ENCODE assay signal across 17 cellular contexts in genomic region chr5:42784132-42784531, GRCh38. TPM values are rescaled to one million over a fixed set of nuclear protein-coding genes. Genes with fewer than 3 reads are reported as not detected.
DNase-seq lines count a peak whose midpoint lies in the region; ATAC-seq, FAIRE-seq and TF ChIP-seq lines count a peak whose summit lies in the region.
"Had no signal": no experiment of that assay in that cellular context is flagged by ENCODE, and none has a peak within 500 bp of the region (broad histone marks: within the 10 kb centered on the region; RNA-seq: fewer than 3 reads in every experiment).

No MANE protein-coding gene starts in this region.

- TF ChIP-seq CTCF in AG10803 (conservative IDR thresholded peaks at IDR 0.05; ENCODE audit: low read length) (no peak), astrocyte (IDR thresholded peaks at IDR 0.05; ENCODE audit: insufficient read depth, low read depth, low read length) (no peak), foreskin keratinocyte (conservative IDR thresholded peaks at IDR 0.05) (no peak), right atrium auricular region (IDR thresholded peaks at IDR 0.05) (no peak)

- H3K9me3 ChIP-seq in GM23248 (ENCODE audit: low read depth) (no peaks in the 10 kb centered on the region), astrocyte (ENCODE audit: insufficient read depth, low read depth, low read length) (peaks cover 2% of the 10 kb centered on the region), right atrium auricular region (peaks cover 0 to 33% of the 10 kb centered on the region in 2 donors)

- no peaks in the 10 kb centered on the region for H3K9me2 ChIP-seq in GM23248 (ENCODE audit: insufficient read depth)

- H3K9ac ChIP-seq in GM23248 (no peak overlapping the region), astrocyte (ENCODE audit: low read length) (no peak overlapping the region)
- H3K9ac ChIP-seq: BLaER1 treated with 17β-estradiol and CSF1 and Interleukin-3, amounts not matched to agents 10 nM and 100 nM had no signal

- peak; percentile 80 for ATAC-seq in foreskin keratinocyte
- no peak for ATAC-seq in HG03520 (IDR thresholded peaks at IDR 0.05; ENCODE audit: unreplicated experiment)
- no peak for ATAC-seq in HG02610 (IDR thresholded peaks at IDR 0.05; ENCODE audit: unreplicated experiment)

- H3F3A ChIP-seq in GM23248 (ENCODE audit: insufficient read depth): 0 out of 2 replicates have a peak, but pooled peaks cover 3% of the 10 kb centered on the region

- peaks cover 7% of the 10 kb centered on the region; the same call in 1 of the 2 replicates for H3K4me1 ChIP-seq in GM23248 (ENCODE audit: insufficient read depth)
- no peaks in the 10 kb centered on the region for H3K4me1 ChIP-seq in astrocyte (ENCODE audit: insufficient read depth, low read length)
- peaks cover 6% of the 10 kb centered on the region for H3K4me1 ChIP-seq in foreskin keratinocyte
- no peaks in the 10 kb centered on the region for H3K4me1 ChIP-seq in right atrium auricular region
- H3K4me1 ChIP-seq: BLaER1 treated with 17β-estradiol and CSF1 and Interleukin-3, amounts not matched to agents 10 nM and 100 nM had no signal

- in situ Hi-C loops in GM23248 (cut with MboI): no loop called here

- DNase-seq in AG10803 (ENCODE audit: low read depth) (peak; percentile 5), GM23248 (peak; percentile 9), astrocyte (ENCODE audit: low read depth) (peak; percentile 9), foreskin keratinocyte (peak; percentile 37 to 68), right atrium auricular region (ENCODE audit: low spot score) (no peak), NCI-H446 treated with DMSO at 0.1 percent for 48 hours (lab: John Stamatoyannopoulos, UW) (no peak)
- DNase-seq: 8988T; CD4-positive, CD25-positive, alpha-beta regulatory T cell; DMS53; GOT3; H9 had no signal

- peaks cover 21% of the 10 kb centered on the region for H3K9me3 Mint-ChIP-seq in astrocyte (ENCODE audit: unreplicated experiment)

- no peaks in the 10 kb centered on the region for H3K36me3 ChIP-seq in GM23248 (ENCODE audit: low read depth)
- H3K36me3 ChIP-seq in astrocyte (ENCODE audit: insufficient read depth, low read length): no peaks in the 10 kb centered on the region
- no peaks in the 10 kb centered on the region for H3K36me3 ChIP-seq in right atrium auricular region
- H3K36me3 ChIP-seq: BLaER1 treated with 17β-estradiol and CSF1 and Interleukin-3, amounts not matched to agents 10 nM and 100 nM had no signal

- H3K4me3 ChIP-seq in AG10803 (ENCODE audit: low read length) (no peak overlapping the region), GM23248 (no peak overlapping the region), astrocyte (ENCODE audit: insufficient read depth, low read depth, low read length) (no peak overlapping the region), right atrium auricular region (no peak overlapping the region)
- H3K4me3 ChIP-seq: BLaER1 treated with 17β-estradiol and CSF1 and Interleukin-3, amounts not matched to agents 10 nM and 100 nM had no signal

- H3K36me3 Mint-ChIP-seq in astrocyte (ENCODE audit: low read depth, unreplicated experiment): no peaks in the 10 kb centered on the region

- H3K79me2 ChIP-seq in GM23248 (ENCODE audit: insufficient read depth) (no peaks in the 10 kb centered on the region), astrocyte (ENCODE audit: insufficient read depth, low read length) (no peaks in the 10 kb centered on the region)

- no peak overlapping the region for H3K27ac Mint-ChIP-seq in astrocyte (ENCODE audit: unreplicated experiment)
- H3K27ac Mint-ChIP-seq: CD4-positive, CD25-positive, alpha-beta regulatory T cell; H9 had no signal

- H2AFZ ChIP-seq in GM23248 (no peak overlapping the region), astrocyte (ENCODE audit: low read depth, low read length) (no peak overlapping the region)

- 81 to 86% methylated on average over 1 of the region's 1 CpG for WGBS in GM23248 (ENCODE audit: low coverage in 1 of 2, low lambda C conversion rate in 2 of 2, missing lambda C conversion rate in 2 of 2), 2 experiments

- H3K4me2 ChIP-seq in GM23248 (ENCODE audit: unreplicated experiment): no peak overlapping the region
- no peak overlapping the region for H3K4me2 ChIP-seq in astrocyte (ENCODE audit: low read length)
- H3K4me2 ChIP-seq: BLaER1 treated with 17β-estradiol and CSF1 and Interleukin-3, amounts not matched to agents 10 nM and 100 nM had no signal

- H3K27me3 ChIP-seq in GM23248 (replicated peaks; ENCODE audit: insufficient read depth) (no peaks in the 10 kb centered on the region), astrocyte (ENCODE audit: insufficient read depth, low read length) (no peaks in the 10 kb centered on the region), foreskin keratinocyte (no peaks in the 10 kb centered on the region), right atrium auricular region (no peaks in the 10 kb centered on the region)
- H3K27me3 ChIP-seq: BLaER1 treated with 17β-estradiol and CSF1 and Interleukin-3, amounts not matched to agents 10 nM and 100 nM had no signal

- H3K27ac ChIP-seq in GM23248: no peak overlapping the region
- H3K27ac ChIP-seq in astrocyte (ENCODE audit: low read depth, low read length): no peak overlapping the region
- no peak overlapping the region for H3K27ac ChIP-seq in foreskin keratinocyte
- H3K27ac ChIP-seq in right atrium auricular region: no peak overlapping the region
- H3K27ac ChIP-seq: BLaER1 treated with 17β-estradiol and CSF1 and Interleukin-3, amounts not matched to agents 10 nM and 100 nM; HL-60 had no signal

- no peak for FAIRE-seq in astrocyte (lab: Jason Lieb, UNC)
- FAIRE-seq: G401.6, GM12891 had no signal

- H4K20me1 ChIP-seq in GM23248 (ENCODE audit: insufficient read depth) (no peaks in the 10 kb centered on the region), astrocyte (ENCODE audit: insufficient read depth, low read length) (no peaks in the 10 kb centered on the region)
- H4K20me1 ChIP-seq: BLaER1 treated with 17β-estradiol and CSF1 and Interleukin-3, amounts not matched to agents 10 nM and 100 nM had no signal

- no peaks in the 10 kb centered on the region for H3K27me3 Mint-ChIP-seq in astrocyte (ENCODE audit: low read depth, unreplicated experiment)

- no peaks in the 10 kb centered on the region for H3K4me1 Mint-ChIP-seq in astrocyte (ENCODE audit: low read depth, unreplicated experiment)
- H3K4me1 Mint-ChIP-seq: CD4-positive, CD25-positive, alpha-beta regulatory T cell had no signal

- no peak overlapping the region for H3K4me3 Mint-ChIP-seq in astrocyte (ENCODE audit: unreplicated experiment)
- H3K4me3 Mint-ChIP-seq: CD4-positive, CD25-positive, alpha-beta regulatory T cell; H9 had no signal

RNA-seq across cellular contexts. Expression of gene CCDC152, which starts 27.5 kb away (rescaled TPM):
- 0.89 and 2.8 TPM in 2 replicates for total RNA-seq in GM23248 (2014; rRNA removed; shearing (Covaris generic))
- polyA plus RNA-seq in GM23248 (2016; fragmentation: Nextera tagmentation; extraction: Ambion mirVana): 5.7 and 6.4 TPM in 2 replicates
- 1.2 and 1.3 TPM in 2 replicates for total RNA-seq in astrocyte
- total RNA-seq in foreskin keratinocyte: 2.0 and 2.8 TPM in 2 replicates
- 1.2 and 1.8 TPM in 2 replicates for polyA plus RNA-seq in foreskin keratinocyte
- 1 to 10 TPM in 1 of 2 donors, under 1 TPM in 1; 0.89 to 1.4 TPM for total RNA-seq in right atrium auricular region

RNA-seq across cellular contexts. Expression of gene SELENOP, which starts 27.6 kb away (rescaled TPM):
- total RNA-seq in GM23248 (2014; rRNA removed; shearing (Covaris generic)): 1.4 and 1.5 TPM in 2 replicates
- 1.2 and 1.5 TPM in 2 replicates for polyA plus RNA-seq in GM23248 (2016; fragmentation: Nextera tagmentation; extraction: Ambion mirVana)
- total RNA-seq in astrocyte: 11.4 and 11.6 TPM in 2 replicates
- total RNA-seq in foreskin keratinocyte: 10.2 and 11.3 TPM in 2 replicates
- polyA plus RNA-seq in foreskin keratinocyte: 7.0 and 7.6 TPM in 2 replicates
- 100 to 1,000 TPM; 161 to 213 TPM for total RNA-seq in right atrium auricular region

Comparison
In these comparisons a context has a peak if more than half of its experiments do, and no peak if none do; other contexts are left out.
1. DNase-seq: peak in AG10803 (single experiment), GM23248 (single experiment), astrocyte (single experiment) and foreskin keratinocyte (2 of 2); none in right atrium auricular region (single experiment) and NCI-H446 treated with DMSO at 0.1 percent for 48 hours (single experiment).
2. RNA of gene SELENOP, which starts 27.6 kb away (total RNA-seq): 161 to 213 TPM in right atrium auricular region; 11.4 to 11.6 TPM in astrocyte, 10.2 to 11.3 TPM in foreskin keratinocyte and 1.4 to 1.5 TPM in GM23248; every median in the first group is over 10 times any median in the second.